In the genomic region with DNA sequence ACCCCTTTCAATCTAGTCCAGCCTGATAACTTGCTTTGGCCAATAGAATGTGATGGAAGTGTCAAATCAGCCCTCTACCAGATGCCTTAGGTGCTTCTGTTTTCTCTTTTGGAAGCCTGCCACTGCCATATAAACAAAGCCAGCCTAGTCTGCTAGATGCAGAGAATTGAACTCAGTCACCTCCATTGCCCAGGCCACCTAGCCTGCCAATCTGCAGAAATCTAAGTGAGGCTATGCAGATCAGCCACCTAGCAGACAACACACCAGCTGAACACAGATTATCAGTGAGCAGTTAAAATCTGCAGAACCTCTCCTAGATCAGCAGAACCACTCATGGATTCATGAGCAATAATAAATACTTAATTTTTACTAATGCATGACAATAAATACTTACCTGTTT, we compare ENCODE assay signal across 34 cellular contexts.
"Had no signal": no experiment of that assay in that cellular context is flagged by ENCODE, and none has a peak within 500 bp of the region (broad histone marks: within the 10 kb centered on the region; RNA-seq: fewer than 3 reads in every experiment).

No MANE protein-coding gene starts in this region.

- ATAC-seq: activated T-cell treated with anti-CD3 and anti-CD28 coated beads, Interleukin-2, amount 50 U/mL, for 72 hours; activated T-helper 17 cell treated with anti-CD3 and anti-CD28 coated beads, Interleukin-2, amount 50 U/mL, for 72 hours; PC-3 had no signal

- H3K9me3 ChIP-seq: Peyer's patch, SJSA1 had no signal

- H3K4me1 ChIP-seq: Peyer's patch, SJSA1 had no signal

- H3K4me3 ChIP-seq: Peyer's patch, SJSA1 had no signal

- DNase-seq: activated CD4-positive, alpha-beta memory T cell treated with anti-CD3 and anti-CD28 coated beads, Interleukin-2, amount 10 ng/mL, durations not matched to agents 7 days and 5 days; activated CD4-positive, alpha-beta T cell treated with anti-CD3 and anti-CD28 coated beads for 1 hour; activated CD4-positive, alpha-beta T cell treated with anti-CD3 and anti-CD28 coated beads for 48 hours; activated CD4-positive, CD25-positive, alpha-beta regulatory T cell; activated CD8-positive, alpha-beta memory T cell treated with anti-CD3 and anti-CD28 coated beads for 24 hours; activated effector memory CD4-positive, alpha-beta T cell treated with anti-CD3 and anti-CD28 coated beads, Interleukin-2, amount 50 U/mL, for 16 hours; activated naive CD4-positive, alpha-beta T cell; activated naive CD4-positive, alpha-beta T cell treated with anti-CD3 and anti-CD28 coated beads, Interleukin-2, amount 50 U/mL, for 16 hours; activated naive CD8-positive, alpha-beta T cell treated with anti-CD3 and anti-CD28 coated beads for 36 hours; activated T-cell treated with anti-CD3 and anti-CD28 coated beads, Interleukin-2, amount 50 U/mL, for 1 hour; activated T-cell treated with anti-CD3 and anti-CD28 coated beads, Interleukin-2, amount 50 U/mL, for 72 hours; amniotic stem cell; aorta; brain microvascular endothelial cell; central memory CD4-positive, alpha-beta T cell; NCI-H1092 treated with DMSO at 0.1 percent for 48 hours; NCI-H1436; NCI-H1694; NCI-H1930; NCI-H345; NCI-H524 treated with DMSO at 0.1 percent for 48 hours; NCI-H748 treated with DMSO at 0.1 percent for 48 hours; NK-92 treated with Interleukin-12 subunit alpha and Interleukin-12 subunit beta, amount 100 ng/mL, for 24 hours; PC-3; Peyer's patch; RPMI8226; SHP77 treated with DMSO at 0.1 percent for 48 hours; SW 1271; T-helper 1 cell; T-helper 2 cell; T-helper 9 cell; WERI-Rb-1 had no signal

- H3K36me3 ChIP-seq: brain microvascular endothelial cell, Peyer's patch, SJSA1, WERI-Rb-1 had no signal

- H3K27me3 ChIP-seq: brain microvascular endothelial cell, Peyer's patch, SJSA1 had no signal
